In the genomic region with DNA sequence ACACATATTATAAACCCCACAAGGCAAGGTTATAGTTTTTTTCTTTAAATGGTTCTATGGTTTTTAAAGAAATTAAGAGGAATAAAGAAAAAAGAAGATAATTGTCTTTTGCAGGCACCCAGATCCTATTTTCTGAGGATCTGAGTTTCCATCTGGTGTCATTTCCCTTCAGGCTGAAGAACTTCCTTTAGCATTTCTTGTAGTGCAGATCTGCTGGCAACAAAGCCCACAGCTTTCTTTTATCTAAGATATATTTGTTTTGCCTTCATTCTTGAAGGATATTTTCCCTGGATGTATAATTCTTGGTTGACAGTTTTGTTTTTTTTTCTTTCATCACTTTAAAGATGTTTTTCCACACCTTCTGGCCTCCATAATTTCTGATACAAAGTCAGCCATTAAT, we compare ENCODE assay signal across 29 cellular contexts.
"Had no signal": no experiment of that assay in that cellular context is flagged by ENCODE, and none has a peak within 500 bp of the region (broad histone marks: within the 10 kb centered on the region; RNA-seq: fewer than 3 reads in every experiment).

No MANE protein-coding gene starts in this region.

- H3K27ac Mint-ChIP-seq: dendritic cell treated with granulocyte-macrophage colony-stimulating factor and Interleukin-4, amounts not matched to agents 40 ng/mL and 50 ng/mL, for 4 days; mesothelial cell of epicardium; natural killer cell treated with Interleukin-12 subunit alpha and Interleukin-12 subunit beta and Interleukin-15 and Interleukin-18, amount 100 ng/mL, for 72 hours; neural progenitor cell; progenitor cell of endocrine pancreas; stimulated activated effector memory CD8-positive, alpha-beta T cell treated with anti-CD3 and anti-CD28 coated beads, Interleukin-12 subunit alpha, Interleukin-12 subunit beta, amount 100 ng/mL, for 72 hours had no signal

- H3K27me3 ChIP-seq: colonic mucosa, left lung, neural progenitor cell, sigmoid colon, stomach, thyroid gland, vagina had no signal

- H3K36me3 ChIP-seq: colonic mucosa, heart right ventricle, left lung, neural progenitor cell, sigmoid colon, stomach, thyroid gland, vagina had no signal

- H3K27ac ChIP-seq: colonic mucosa, epithelial cell of prostate, foreskin keratinocyte, heart right ventricle, left lung, neural progenitor cell, parathyroid adenoma, sigmoid colon, stomach, thyroid gland, vagina had no signal

- H3K4me3 ChIP-seq: colonic mucosa, heart right ventricle, left lung, mucosa of descending colon, neural progenitor cell, sigmoid colon, stomach, thyroid gland, vagina had no signal

- DNase-seq: colonic mucosa; effector memory CD4-positive, alpha-beta T cell; foreskin keratinocyte; glutamatergic neuron; heart right ventricle; hippocampal formation; left cardiac atrium; left lung; mesenchymal stem cell; mucosa of descending colon; naive B cell; right cardiac atrium; stimulated activated CD4-positive, alpha-beta T cell treated with anti-CD3 and anti-CD28 coated beads, Interleukin-2, amount 100 ng/mL, for 24 hours; stimulated activated CD4-positive, alpha-beta T cell treated with anti-CD3 and anti-CD28 coated beads, Interleukin-4, amount 100 ng/mL, for 24 hours; stimulated activated naive CD4-positive, alpha-beta T cell treated with Interleukin-2 at 50 U/mL for 16 hours; stomach; thyroid gland; trophoblast cell had no signal

- H3K4me1 ChIP-seq: colonic mucosa, heart right ventricle, neural progenitor cell, parathyroid adenoma, stomach, thyroid gland had no signal

- ATAC-seq: esophagus mucosa; foreskin keratinocyte; heart right ventricle; left cardiac atrium; left lung; mucosa of descending colon; natural killer cell treated with Interleukin-12 subunit alpha and Interleukin-12 subunit beta and Interleukin-15 and Interleukin-18, amount 100 ng/mL, for 72 hours; right cardiac atrium; stimulated activated effector memory CD8-positive, alpha-beta T cell treated with anti-CD3 and anti-CD28 coated beads, Interleukin-12 subunit alpha, Interleukin-12 subunit beta, amount 100 ng/mL, for 72 hours had no signal

- H3K9me3 ChIP-seq: colonic mucosa, mucosa of descending colon, thyroid gland, vagina had no signal

- H3K36me3 Mint-ChIP-seq: natural killer cell treated with Interleukin-12 subunit alpha and Interleukin-12 subunit beta and Interleukin-15 and Interleukin-18, amount 100 ng/mL, for 72 hours; neural progenitor cell; stimulated activated effector memory CD8-positive, alpha-beta T cell treated with anti-CD3 and anti-CD28 coated beads, Interleukin-12 subunit alpha, Interleukin-12 subunit beta, amount 100 ng/mL, for 72 hours had no signal

- H3K9me3 Mint-ChIP-seq: dendritic cell treated with granulocyte-macrophage colony-stimulating factor and Interleukin-4, amounts not matched to agents 40 ng/mL and 50 ng/mL, for 4 days; natural killer cell treated with Interleukin-12 subunit alpha and Interleukin-12 subunit beta and Interleukin-15 and Interleukin-18, amount 100 ng/mL, for 72 hours; stimulated activated effector memory CD8-positive, alpha-beta T cell treated with anti-CD3 and anti-CD28 coated beads, Interleukin-12 subunit alpha, Interleukin-12 subunit beta, amount 100 ng/mL, for 72 hours had no signal

- H3K4me3 Mint-ChIP-seq: dendritic cell treated with granulocyte-macrophage colony-stimulating factor and Interleukin-4, amounts not matched to agents 40 ng/mL and 50 ng/mL, for 4 days; mesothelial cell of epicardium; naive B cell; natural killer cell treated with Interleukin-12 subunit alpha and Interleukin-12 subunit beta and Interleukin-15 and Interleukin-18, amount 100 ng/mL, for 72 hours; neural progenitor cell; stimulated activated effector memory CD8-positive, alpha-beta T cell treated with anti-CD3 and anti-CD28 coated beads, Interleukin-12 subunit alpha, Interleukin-12 subunit beta, amount 100 ng/mL, for 72 hours had no signal
